8 cellular contexts compared by ENCODE assay signal in genomic region chr3:124492824-124493223, GRCh38.
DNase-seq lines count a peak whose midpoint lies in the region; ATAC-seq and TF ChIP-seq lines count a peak whose summit lies in the region.

No MANE protein-coding gene starts in this region.

- no peak overlapping the region for H3K4me3 ChIP-seq in adipocyte (ENCODE audit: low read length)
- H3K4me3 ChIP-seq in kidney epithelial cell (ENCODE audit: low read depth, low read length), result no peak overlapping the region
- H3K4me3 ChIP-seq in sigmoid colon, result no peak overlapping the region

- no peak for ATAC-seq in HG02885 (IDR thresholded peaks at IDR 0.05; ENCODE audit: poor library complexity, unreplicated experiment)
- ATAC-seq in HG03342 (IDR thresholded peaks at IDR 0.05; ENCODE audit: unreplicated experiment), result no peak

- H3K4me1 ChIP-seq in adipocyte (ENCODE audit: control insufficient read depth, insufficient read depth, low read length) (no peaks in the 10 kb centered on the region), sigmoid colon (no peaks in the 10 kb centered on the region)

- DNase-seq in SIG-M5 treated with dmso at 0.1 percent for 504 hours (lab: John Stamatoyannopoulos, UW; ENCODE audit: unreplicated experiment) (peak; percentile 54), SIG-M5 (lab: John Stamatoyannopoulos, UW) (no peak), NCI-H1048 (lab: John Stamatoyannopoulos, UW) (peak; percentile 1), adipocyte (ENCODE audit: low read depth) (peak; percentile 15), kidney epithelial cell (ENCODE audit: low read depth) (peak; percentile 58), sigmoid colon (no peak)

- H3K27me3 ChIP-seq in adipocyte (replicated peaks; ENCODE audit: control insufficient read depth, insufficient read depth, low read length), result no peaks in the 10 kb centered on the region
- no peaks in the 10 kb centered on the region for H3K27me3 ChIP-seq in kidney epithelial cell (ENCODE audit: control insufficient read depth, insufficient read depth, low read length)
- H3K27me3 ChIP-seq in sigmoid colon, result no peaks in the 10 kb centered on the region

- no peak overlapping the region for H3K27ac ChIP-seq in sigmoid colon

- WGBS in sigmoid colon, 2 donors, result 67 to 83% methylated on average over 4 of the region's 4 CpGs

- no peak for TF ChIP-seq POLR2A in sigmoid colon (IDR thresholded peaks at IDR 0.05)

- TF ChIP-seq EP300 in sigmoid colon (IDR thresholded peaks at IDR 0.05), result no peak

- intact Hi-C loops in sigmoid colon (cut with DNase I), result loop anchor here (2.0 kb wide), 1 partner anchor 60 kb away; no protein-coding TSS in a partner anchor

- H3K36me3 ChIP-seq in adipocyte (ENCODE audit: control insufficient read depth, insufficient read depth, low read length, severe bottlenecking) (peaks cover 4% of the 10 kb centered on the region), kidney epithelial cell (ENCODE audit: control insufficient read depth, insufficient read depth, low read length) (no peaks in the 10 kb centered on the region), sigmoid colon (no peaks in the 10 kb centered on the region)

- TF ChIP-seq CTCF in kidney epithelial cell (IDR thresholded peaks at IDR 0.05; ENCODE audit: insufficient read depth, low read length, poor library complexity, severe bottlenecking) (peak; percentile 69), sigmoid colon (IDR thresholded peaks at IDR 0.05) (no peak)

- H3K9me3 ChIP-seq in adipocyte (ENCODE audit: control insufficient read depth, low read length) (no peaks in the 10 kb centered on the region), sigmoid colon (no peaks in the 10 kb centered on the region)

- H3K9ac ChIP-seq in adipocyte (ENCODE audit: low read length), result no peak overlapping the region

Comparison
In these comparisons a context has a peak if more than half of its experiments do, and no peak if none do; other contexts are left out.
1. DNase-seq: peak in SIG-M5 treated with dmso at 0.1 percent for 504 hours (single experiment), NCI-H1048 (single experiment), adipocyte (single experiment) and kidney epithelial cell (single experiment); none in SIG-M5 (single experiment) and sigmoid colon (single experiment).